ENCODE assay signal across 8 cellular contexts in the genomic region with DNA sequence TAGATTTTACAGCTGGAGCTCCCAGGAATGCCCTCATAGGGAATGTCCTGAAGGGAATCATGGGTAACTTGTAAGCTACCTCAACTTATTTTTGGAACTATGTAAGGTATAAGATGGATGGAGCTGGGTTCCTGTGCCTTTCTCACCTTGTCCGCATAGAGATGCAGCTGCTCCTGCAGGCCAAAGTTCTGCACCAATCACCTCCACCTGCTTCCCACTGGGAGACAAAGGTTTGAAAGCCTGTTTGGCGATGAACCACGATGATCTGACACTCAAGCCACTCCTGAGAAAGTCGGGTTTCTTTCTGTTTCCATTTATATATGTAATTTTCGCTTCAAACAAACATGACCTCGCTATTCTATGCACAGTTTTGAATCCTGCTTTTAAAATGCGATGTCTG. TPM values are rescaled to one million over a fixed set of nuclear protein-coding genes. Genes with fewer than 3 reads are reported as not detected.
DNase-seq lines count a peak whose midpoint lies in the region; ATAC-seq and TF ChIP-seq lines count a peak whose summit lies in the region.

No MANE protein-coding gene starts in this region.

- peak overlapping the region in 2 of 3 experiments; percentile 40 to 85; a peak in 3 of 7 replicates for H3K27ac Mint-ChIP-seq in H9

- H3T11ph ChIP-seq in H9 (ENCODE audit: low read length): no peak overlapping the region

- H3K4me1 Mint-ChIP-seq in H9: peaks cover 14% of the 10 kb centered on the region in 2 experiments

- no peak for ATAC-seq in HG02981 (IDR thresholded peaks at IDR 0.05; ENCODE audit: unreplicated experiment)
- ATAC-seq in HG02642 (IDR thresholded peaks at IDR 0.05; ENCODE audit: poor library complexity, unreplicated experiment): no peak

- H3K9me3 Mint-ChIP-seq in H9: no peaks in the 10 kb centered on the region

- H3K56ac ChIP-seq in H9 (ENCODE audit: insufficient read length, low read depth, low read length): no peak overlapping the region

- intact Hi-C loops in adrenal gland (cut with DNase I): no loop called here

- no peak overlapping the region for H2BK5ac ChIP-seq in H9 (ENCODE audit: insufficient read length, low read length)

- no peaks in the 10 kb centered on the region for H3K27me3 ChIP-seq in H9 (ENCODE audit: insufficient read depth, low read length)
- no peaks in the 10 kb centered on the region for H3K27me3 ChIP-seq in SJSA1 (replicated peaks)
- no peaks in the 10 kb centered on the region for H3K27me3 ChIP-seq in adrenal gland

- H3K27ac ChIP-seq in C4-2B (peak overlapping the region; percentile 15; the same call in 1 of the 2 replicates), H9 (ENCODE audit: insufficient read length, low read depth, low read length) (no peak overlapping the region), SJSA1 (no peak overlapping the region), adrenal gland (peak overlapping the region in 2 of 5 donors; percentile 7 to 12)

- H4K5ac ChIP-seq in H9 (ENCODE audit: insufficient read length, low read depth, low read length): no peak overlapping the region

- peaks cover 1% of the 10 kb centered on the region; the same call in 1 of the 2 replicates for H3K27me3 Mint-ChIP-seq in H9 (ENCODE audit: low read depth)

- no peak for TF ChIP-seq POLR2A in adrenal gland (IDR thresholded peaks at IDR 0.05)

- no CpG with 5 or more reads among the region's 7 CpGs for WGBS in H9 (ENCODE audit: extremely low coverage, insufficient read length, low lambda C conversion rate)
- WGBS in adrenal gland, 4 donors: 13 to 21% (median 20%) methylated on average over 7 of the region's 7 CpGs

- H3K4me3 Mint-ChIP-seq in H9: peak overlapping the region; percentile 78 to 79

- peak overlapping the region; percentile 33 for H2AFZ ChIP-seq in H9 (ENCODE audit: low read length)

- no peak overlapping the region for H2BK120ac ChIP-seq in H9 (ENCODE audit: low read depth, low read length, poor library complexity, severe bottlenecking)

- H3K14ac ChIP-seq in H9 (ENCODE audit: insufficient read depth, low read length): no peak overlapping the region

- H4K20me1 ChIP-seq in H9 (ENCODE audit: control insufficient read depth, insufficient read depth, insufficient read length): no peaks in the 10 kb centered on the region

- H4K8ac ChIP-seq in H9 (replicated peaks; ENCODE audit: insufficient read length, low read depth, low read length): no peak overlapping the region

- TF ChIP-seq CTCF in C4-2B (conservative IDR thresholded peaks at IDR 0.05) (no peak), H9 (conservative IDR thresholded peaks at IDR 0.05) (no peak), fibroblast of pulmonary artery (IDR thresholded peaks at IDR 0.05; ENCODE audit: low read length, missing control alignments) (no peak), adrenal gland (IDR thresholded peaks at IDR 0.05) (no peak)

- peaks cover 3 to 14% (median 3%) of the 10 kb centered on the region in 3 experiments; a peak in 5 of 7 replicates for H3K36me3 Mint-ChIP-seq in H9 (ENCODE audit: insufficient read depth in 1 of 3, low read depth in 3 of 3)

- H2AK5ac ChIP-seq in H9 (ENCODE audit: insufficient read length, low read length): no peak overlapping the region

- H2BK12ac ChIP-seq in H9 (ENCODE audit: insufficient read length, low read depth, low read length): no peak overlapping the region

- no peaks in the 10 kb centered on the region for H3K79me2 ChIP-seq in H9 (ENCODE audit: insufficient read depth, low read length)

- H3K23me2 ChIP-seq in H9 (ENCODE audit: insufficient read length, low read depth, low read length, poor library complexity, severe bottlenecking): peaks cover 14% of the 10 kb centered on the region

- H3K23ac ChIP-seq in H9 (ENCODE audit: insufficient read length, low read depth, low read length): no peak overlapping the region

- H3K9me3 ChIP-seq in H9 (ENCODE audit: control insufficient read depth, low read depth, low read length) (no peaks in the 10 kb centered on the region), SJSA1 (replicated peaks) (no peaks in the 10 kb centered on the region), adrenal gland (replicated peaks in 1 of 3) (no peaks in the 10 kb centered on the region)

- no peak overlapping the region for H2BK15ac ChIP-seq in H9 (ENCODE audit: low read depth, low read length)

- H3K18ac ChIP-seq in H9 (ENCODE audit: insufficient read length, low read depth, low read length): no peak overlapping the region

- H4K91ac ChIP-seq in H9 (ENCODE audit: insufficient read length, low read depth, low read length): no peak overlapping the region

- H3K4ac ChIP-seq in H9 (ENCODE audit: low read depth, low read length): no peak overlapping the region

- peak overlapping the region; percentile 71 for H3K4me2 ChIP-seq in H9 (ENCODE audit: insufficient read depth, insufficient read length, low read length)

- peak overlapping the region; percentile 69 for H3K4me3 ChIP-seq in SJSA1
- H3K4me3 ChIP-seq in fibroblast of pulmonary artery (replicated peaks; ENCODE audit: low read depth, low read length): peak overlapping the region; percentile 70
- peak overlapping the region; percentile 63 for H3K4me3 ChIP-seq in skeletal muscle cell (ENCODE audit: low read depth, low read length)
- peak overlapping the region in 2 of 4 donors; percentile 65 to 91 for H3K4me3 ChIP-seq in adrenal gland

- DNase-seq in H9 (peak; percentile 50), SJSA1 (ENCODE audit: low read depth in 1 of 2, low spot score in 2 of 2) (no peak), fibroblast of pulmonary artery (ENCODE audit: low read depth) (no peak), skeletal muscle cell (ENCODE audit: low read depth) (no peak), adrenal gland (no peak)

- H3K79me1 ChIP-seq in H9 (ENCODE audit: insufficient read depth, low read depth, low read length, poor library complexity, severe bottlenecking): no peaks in the 10 kb centered on the region

- H3K36me3 ChIP-seq in SJSA1 (peaks cover 7% of the 10 kb centered on the region), adrenal gland (replicated peaks in 1 of 2) (no peaks in the 10 kb centered on the region)

- no peak overlapping the region for H2BK20ac ChIP-seq in H9 (ENCODE audit: low read depth, low read length, poor library complexity, severe bottlenecking)

- H3K9ac ChIP-seq in H9 (ENCODE audit: extremely low read depth, insufficient read length, low read length): peak overlapping the region; percentile 47

- no peaks in the 10 kb centered on the region for H3K4me1 ChIP-seq in H9 (ENCODE audit: insufficient read depth, low read length)
- peaks cover 13% of the 10 kb centered on the region for H3K4me1 ChIP-seq in SJSA1 (replicated peaks)
- H3K4me1 ChIP-seq in adrenal gland (replicated peaks in 1 of 2): peaks cover 9 to 12% of the 10 kb centered on the region in 2 donors

RNA-seq across cellular contexts. Expression of gene AKAP5, which starts 0.6 kb away (rescaled TPM):
- 2.3 and 2.5 TPM in 2 replicates for total RNA-seq in H9 (2021)
- 7.3 and 8.3 TPM in 2 replicates for total RNA-seq in SJSA1 (2014; rRNA removed; shearing (Covaris generic))
- total RNA-seq in adrenal gland: under 1 TPM; 0.06 to 0.74 (median 0.26) TPM
- polyA plus RNA-seq in adrenal gland: under 1 TPM; 0.10 to 0.38 (median 0.16) TPM

RNA-seq across cellular contexts. Expression of gene ZBTB25, which starts 38.9 kb away (rescaled TPM):
- total RNA-seq in H9 (2021) (8.2 TPM in 2 replicates), adrenal gland (10 to 100 TPM in 6 of 8 donors, 1 to 10 TPM in 2; 4.4 to 17.2 (median 13.0) TPM)
- total RNA-seq in SJSA1 (2014; rRNA removed; shearing (Covaris generic)): 1.5 and 2.2 TPM in 2 replicates
- polyA plus RNA-seq in adrenal gland: 10 to 100 TPM in 1 of 3 donors, 1 to 10 TPM in 2; 5.7 to 11.6 (median 9.5) TPM

RNA-seq across cellular contexts. Expression of gene ZBTB1, which starts 39.9 kb away (rescaled TPM):
- 34.5 and 37.8 TPM in 2 replicates for total RNA-seq in H9 (2021)
- 40.3 and 49.9 TPM in 2 replicates for total RNA-seq in SJSA1 (2014; rRNA removed; shearing (Covaris generic))
- 10 to 100 TPM; 19.8 to 37.2 (median 30.9) TPM for total RNA-seq in adrenal gland
- polyA plus RNA-seq in adrenal gland: 10 to 100 TPM; 15.1 to 25.9 (median 19.4) TPM
